In the genomic region with DNA sequence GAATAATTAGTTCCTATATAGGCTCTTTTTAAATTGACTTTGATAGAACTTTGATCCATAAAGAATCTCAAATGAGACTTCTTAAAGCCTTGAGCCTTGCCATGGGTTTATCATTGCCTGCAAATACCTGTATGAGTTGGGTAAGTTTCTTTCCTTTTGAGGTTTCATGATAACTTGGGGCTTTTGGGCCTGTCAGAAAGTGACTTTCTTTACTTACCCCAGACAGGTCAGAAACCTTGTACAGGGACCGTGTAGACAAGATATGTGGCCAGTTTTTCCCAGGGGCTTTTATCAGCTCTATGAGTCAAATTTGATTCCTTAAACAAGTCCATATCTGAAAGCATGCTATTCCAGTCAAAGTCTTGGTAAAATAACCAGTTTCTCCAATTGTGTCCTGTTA, we compare ENCODE assay signal across 1 cellular context.
TF ChIP-seq lines count a peak whose summit lies in the region.

No MANE protein-coding gene starts in this region.

TF ChIP-seq in GM12878, 131 proteins besides CTCF, POLR2A, EP300 and RAD21:
- TF ChIP-seq RFX5 (IDR thresholded peaks at IDR 0.05; ENCODE audit: low read depth, low read length) (no peak), NRF1 (conservative IDR thresholded peaks at IDR 0.05; ENCODE audit: low read depth, low read length) (no peak), CBFB (IDR thresholded peaks at IDR 0.05; ENCODE audit: low read depth) (0 out of 2 replicates have a peak, but pooled peaks have one; percentile 21), ZSCAN29 (IDR thresholded peaks at IDR 0.05) (peak; percentile 99), IKZF2 (IDR thresholded peaks at IDR 0.05) (peak in 1 of 2 experiments; percentile 39; a peak in 1 of 4 replicates), IKZF1 (conservative IDR thresholded peaks at IDR 0.05) (peak; percentile 34; the same call in 1 of the 2 replicates), MTA2 (IDR thresholded peaks at IDR 0.05; ENCODE audit: low read depth) (peak; percentile 32; the same call in 1 of the 2 replicates), EGR1 (IDR thresholded peaks at IDR 0.05; ENCODE audit: borderline replicate concordance in 1 of 2, low read depth in 2 of 2, low read length in 2 of 2) (no peak), NFIC (IDR thresholded peaks at IDR 0.05; ENCODE audit: low read depth, low read length) (peak; percentile 59; the same call in 1 of the 2 replicates), NR2C2 (IDR thresholded peaks at IDR 0.05; ENCODE audit: borderline replicate concordance, control insufficient read depth, insufficient read length, low read depth) (no peak), JUNB (IDR thresholded peaks at IDR 0.05) (peak; percentile 40), RUNX3 (IDR thresholded peaks at IDR 0.05; ENCODE audit: low read length) (peak; percentile 81), ASH2L (IDR thresholded peaks at IDR 0.05; ENCODE audit: borderline replicate concordance, low read depth) (no peak), MEF2B (IDR thresholded peaks at IDR 0.05; ENCODE audit: partially characterized antibody, poor library complexity, severe bottlenecking) (peak; percentile 20), ZNF622 (IDR thresholded peaks at IDR 0.05) (no peak), CEBPB (IDR thresholded peaks at IDR 0.05; ENCODE audit: borderline replicate concordance in 1 of 2, low read depth in 2 of 2, low read length in 2 of 2) (no peak)
- TF ChIP-seq, protein P1, sequence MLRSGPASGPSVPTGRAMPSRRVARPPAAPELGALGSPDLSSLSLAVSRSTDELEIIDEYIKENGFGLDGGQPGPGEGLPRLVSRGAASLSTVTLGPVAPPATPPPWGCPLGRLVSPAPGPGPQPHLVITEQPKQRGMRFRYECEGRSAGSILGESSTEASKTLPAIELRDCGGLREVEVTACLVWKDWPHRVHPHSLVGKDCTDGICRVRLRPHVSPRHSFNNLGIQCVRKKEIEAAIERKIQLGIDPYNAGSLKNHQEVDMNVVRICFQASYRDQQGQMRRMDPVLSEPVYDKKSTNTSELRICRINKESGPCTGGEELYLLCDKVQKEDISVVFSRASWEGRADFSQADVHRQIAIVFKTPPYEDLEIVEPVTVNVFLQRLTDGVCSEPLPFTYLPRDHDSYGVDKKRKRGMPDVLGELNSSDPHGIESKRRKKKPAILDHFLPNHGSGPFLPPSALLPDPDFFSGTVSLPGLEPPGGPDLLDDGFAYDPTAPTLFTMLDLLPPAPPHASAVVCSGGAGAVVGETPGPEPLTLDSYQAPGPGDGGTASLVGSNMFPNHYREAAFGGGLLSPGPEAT (IDR thresholded peaks at IDR 0.05; ENCODE audit: low read depth), result peak; percentile 75
- TF ChIP-seq, protein P2, sequence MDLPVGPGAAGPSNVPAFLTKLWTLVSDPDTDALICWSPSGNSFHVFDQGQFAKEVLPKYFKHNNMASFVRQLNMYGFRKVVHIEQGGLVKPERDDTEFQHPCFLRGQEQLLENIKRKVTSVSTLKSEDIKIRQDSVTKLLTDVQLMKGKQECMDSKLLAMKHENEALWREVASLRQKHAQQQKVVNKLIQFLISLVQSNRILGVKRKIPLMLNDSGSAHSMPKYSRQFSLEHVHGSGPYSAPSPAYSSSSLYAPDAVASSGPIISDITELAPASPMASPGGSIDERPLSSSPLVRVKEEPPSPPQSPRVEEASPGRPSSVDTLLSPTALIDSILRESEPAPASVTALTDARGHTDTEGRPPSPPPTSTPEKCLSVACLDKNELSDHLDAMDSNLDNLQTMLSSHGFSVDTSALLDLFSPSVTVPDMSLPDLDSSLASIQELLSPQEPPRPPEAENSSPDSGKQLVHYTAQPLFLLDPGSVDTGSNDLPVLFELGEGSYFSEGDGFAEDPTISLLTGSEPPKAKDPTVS (IDR thresholded peaks at IDR 0.05; ENCODE audit: low read depth, low read length), result no peak
- TF ChIP-seq, protein P3, sequence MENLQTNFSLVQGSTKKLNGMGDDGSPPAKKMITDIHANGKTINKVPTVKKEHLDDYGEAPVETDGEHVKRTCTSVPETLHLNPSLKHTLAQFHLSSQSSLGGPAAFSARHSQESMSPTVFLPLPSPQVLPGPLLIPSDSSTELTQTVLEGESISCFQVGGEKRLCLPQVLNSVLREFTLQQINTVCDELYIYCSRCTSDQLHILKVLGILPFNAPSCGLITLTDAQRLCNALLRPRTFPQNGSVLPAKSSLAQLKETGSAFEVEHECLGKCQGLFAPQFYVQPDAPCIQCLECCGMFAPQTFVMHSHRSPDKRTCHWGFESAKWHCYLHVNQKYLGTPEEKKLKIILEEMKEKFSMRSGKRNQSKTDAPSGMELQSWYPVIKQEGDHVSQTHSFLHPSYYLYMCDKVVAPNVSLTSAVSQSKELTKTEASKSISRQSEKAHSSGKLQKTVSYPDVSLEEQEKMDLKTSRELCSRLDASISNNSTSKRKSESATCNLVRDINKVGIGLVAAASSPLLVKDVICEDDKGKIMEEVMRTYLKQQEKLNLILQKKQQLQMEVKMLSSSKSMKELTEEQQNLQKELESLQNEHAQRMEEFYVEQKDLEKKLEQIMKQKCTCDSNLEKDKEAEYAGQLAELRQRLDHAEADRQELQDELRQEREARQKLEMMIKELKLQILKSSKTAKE (IDR thresholded peaks at IDR 0.05; ENCODE audit: low read depth, poor library complexity, severe bottlenecking), result peak; percentile 47
- TF ChIP-seq, protein P4, sequence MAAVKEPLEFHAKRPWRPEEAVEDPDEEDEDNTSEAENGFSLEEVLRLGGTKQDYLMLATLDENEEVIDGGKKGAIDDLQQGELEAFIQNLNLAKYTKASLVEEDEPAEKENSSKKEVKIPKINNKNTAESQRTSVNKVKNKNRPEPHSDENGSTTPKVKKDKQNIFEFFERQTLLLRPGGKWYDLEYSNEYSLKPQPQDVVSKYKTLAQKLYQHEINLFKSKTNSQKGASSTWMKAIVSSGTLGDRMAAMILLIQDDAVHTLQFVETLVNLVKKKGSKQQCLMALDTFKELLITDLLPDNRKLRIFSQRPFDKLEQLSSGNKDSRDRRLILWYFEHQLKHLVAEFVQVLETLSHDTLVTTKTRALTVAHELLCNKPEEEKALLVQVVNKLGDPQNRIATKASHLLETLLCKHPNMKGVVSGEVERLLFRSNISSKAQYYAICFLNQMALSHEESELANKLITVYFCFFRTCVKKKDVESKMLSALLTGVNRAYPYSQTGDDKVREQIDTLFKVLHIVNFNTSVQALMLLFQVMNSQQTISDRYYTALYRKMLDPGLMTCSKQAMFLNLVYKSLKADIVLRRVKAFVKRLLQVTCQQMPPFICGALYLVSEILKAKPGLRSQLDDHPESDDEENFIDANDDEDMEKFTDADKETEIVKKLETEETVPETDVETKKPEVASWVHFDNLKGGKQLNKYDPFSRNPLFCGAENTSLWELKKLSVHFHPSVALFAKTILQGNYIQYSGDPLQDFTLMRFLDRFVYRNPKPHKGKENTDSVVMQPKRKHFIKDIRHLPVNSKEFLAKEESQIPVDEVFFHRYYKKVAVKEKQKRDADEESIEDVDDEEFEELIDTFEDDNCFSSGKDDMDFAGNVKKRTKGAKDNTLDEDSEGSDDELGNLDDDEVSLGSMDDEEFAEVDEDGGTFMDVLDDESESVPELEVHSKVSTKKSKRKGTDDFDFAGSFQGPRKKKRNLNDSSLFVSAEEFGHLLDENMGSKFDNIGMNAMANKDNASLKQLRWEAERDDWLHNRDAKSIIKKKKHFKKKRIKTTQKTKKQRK (IDR thresholded peaks at IDR 0.05; ENCODE audit: low read depth, low read length), result no peak
- TF ChIP-seq, protein P5, sequence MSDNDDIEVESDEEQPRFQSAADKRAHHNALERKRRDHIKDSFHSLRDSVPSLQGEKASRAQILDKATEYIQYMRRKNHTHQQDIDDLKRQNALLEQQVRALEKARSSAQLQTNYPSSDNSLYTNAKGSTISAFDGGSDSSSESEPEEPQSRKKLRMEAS (IDR thresholded peaks at IDR 0.05; ENCODE audit: low read depth, low read length), result no peak
- TF ChIP-seq, protein P6, sequence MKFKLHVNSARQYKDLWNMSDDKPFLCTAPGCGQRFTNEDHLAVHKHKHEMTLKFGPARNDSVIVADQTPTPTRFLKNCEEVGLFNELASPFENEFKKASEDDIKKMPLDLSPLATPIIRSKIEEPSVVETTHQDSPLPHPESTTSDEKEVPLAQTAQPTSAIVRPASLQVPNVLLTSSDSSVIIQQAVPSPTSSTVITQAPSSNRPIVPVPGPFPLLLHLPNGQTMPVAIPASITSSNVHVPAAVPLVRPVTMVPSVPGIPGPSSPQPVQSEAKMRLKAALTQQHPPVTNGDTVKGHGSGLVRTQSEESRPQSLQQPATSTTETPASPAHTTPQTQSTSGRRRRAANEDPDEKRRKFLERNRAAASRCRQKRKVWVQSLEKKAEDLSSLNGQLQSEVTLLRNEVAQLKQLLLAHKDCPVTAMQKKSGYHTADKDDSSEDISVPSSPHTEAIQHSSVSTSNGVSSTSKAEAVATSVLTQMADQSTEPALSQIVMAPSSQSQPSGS (IDR thresholded peaks at IDR 0.05; ENCODE audit: low read length), result peak; percentile 45; the same call in 1 of the 2 replicates
TF ChIP-seq in GM12878: peak in this region for 12.
